Comparison of ENCODE assay signal across 24 cellular contexts in genomic region chr5:181005791-181006190, GRCh38. TPM values are rescaled to one million over a fixed set of nuclear protein-coding genes. Genes with fewer than 3 reads are reported as not detected.
A peak's percentile ranks its signal among the peaks of the same experiment; 100 is the strongest.
DNase-seq lines count a peak whose midpoint lies in the region; ATAC-seq, FAIRE-seq and TF ChIP-seq lines count a peak whose summit lies in the region.
"Had no signal": no experiment of that assay in that cellular context is flagged by ENCODE, and none has a peak within 500 bp of the region (broad histone marks: within the 10 kb centered on the region; RNA-seq: fewer than 3 reads in every experiment).

No MANE protein-coding gene starts in this region.

- H3K27ac Mint-ChIP-seq in GM23338 (no peak overlapping the region), astrocyte (ENCODE audit: unreplicated experiment) (peak overlapping the region; percentile 18)
- H3K27ac Mint-ChIP-seq: CD14-positive monocyte; CD4-positive, alpha-beta T cell; CD8-positive, alpha-beta memory T cell had no signal

- H3K27ac ChIP-seq in GM23338 (ENCODE audit: low read depth), result no peak overlapping the region
- no peak overlapping the region for H3K27ac ChIP-seq in astrocyte (ENCODE audit: low read depth, low read length)
- H3K27ac ChIP-seq: A549; BLaER1 treated with 17β-estradiol and CSF1 and Interleukin-3, amounts not matched to agents 10 nM and 100 nM had no signal

- FAIRE-seq in astrocyte (lab: Jason Lieb, UNC), result no peak
- FAIRE-seq: A549, GM12892, H54 had no signal

- H3K4me2 ChIP-seq in GM23338, result no peak overlapping the region
- H3K4me2 ChIP-seq in astrocyte (ENCODE audit: low read length), result no peak overlapping the region
- H3K4me2 ChIP-seq: A549 had no signal

- DNase-seq in GM23338 (ENCODE audit: low spot score) (no peak), astrocyte (ENCODE audit: low read depth) (no peak), iPS-NIHi11 (ENCODE audit: low spot score) (peak; percentile 11), SK-N-DZ (ENCODE audit: low spot score) (no peak), KG1 (lab: John Stamatoyannopoulos, UW) (no peak)
- DNase-seq in activated CD4-positive, CD25-positive, alpha-beta regulatory T cell (lab: John Stamatoyannopoulos, UW), result no peak
- DNase-seq: 8988T; ACHN; AML-193; BE2C; CD4-positive, alpha-beta T cell; CD8-positive, alpha-beta memory T cell; DMS53; DMS79 treated with DMSO at 0.1 percent for 48 hours; GOT3; HCEC 1CT had no signal

- ATAC-seq in GM23338 (peak; percentile 69), GM19452 (IDR thresholded peaks at IDR 0.05; ENCODE audit: unreplicated experiment) (no peak)
- ATAC-seq: A549 had no signal

- H3K36me3 Mint-ChIP-seq in GM23338 (ENCODE audit: low read depth) (no peaks in the 10 kb centered on the region), astrocyte (ENCODE audit: low read depth, unreplicated experiment) (no peaks in the 10 kb centered on the region)
- H3K36me3 Mint-ChIP-seq: CD14-positive monocyte; CD8-positive, alpha-beta memory T cell had no signal

- H3K4me1 ChIP-seq in GM23338 (ENCODE audit: insufficient read depth) (no peaks in the 10 kb centered on the region; the same call in 1 of the 2 replicates), astrocyte (ENCODE audit: insufficient read depth, low read length) (no peaks in the 10 kb centered on the region)
- H3K4me1 ChIP-seq: A549, BE2C had no signal

- H3K4me3 ChIP-seq in GM23338 (no peak overlapping the region), astrocyte (ENCODE audit: insufficient read depth, low read depth, low read length) (no peak overlapping the region)
- H3K4me3 ChIP-seq: A549; BLaER1 treated with 17β-estradiol and CSF1 and Interleukin-3, amounts not matched to agents 10 nM and 100 nM had no signal

- H3K36me3 ChIP-seq in GM23338 (ENCODE audit: insufficient read depth) (no peaks in the 10 kb centered on the region), astrocyte (ENCODE audit: insufficient read depth, low read length) (no peaks in the 10 kb centered on the region)
- H3K36me3 ChIP-seq: BE2C; BLaER1 treated with 17β-estradiol and CSF1 and Interleukin-3, amounts not matched to agents 10 nM and 100 nM had no signal

- H3F3A ChIP-seq in GM23338 (replicated peaks; ENCODE audit: low read depth), result no peaks in the 10 kb centered on the region

- no peaks in the 10 kb centered on the region for H3K27me3 Mint-ChIP-seq in GM23338 (ENCODE audit: insufficient read depth, low read depth, poor library complexity)
- H3K27me3 Mint-ChIP-seq in astrocyte (ENCODE audit: low read depth, unreplicated experiment), result no peaks in the 10 kb centered on the region

- H3K4me3 Mint-ChIP-seq in GM23338, result no peak overlapping the region
- no peak overlapping the region for H3K4me3 Mint-ChIP-seq in astrocyte (ENCODE audit: unreplicated experiment)
- H3K4me3 Mint-ChIP-seq: CD4-positive, alpha-beta T cell; CD8-positive, alpha-beta memory T cell had no signal

- TF ChIP-seq CTCF in GM23338 (conservative IDR thresholded peaks at IDR 0.05; ENCODE audit: low read depth in 2 of 2) (no peak), astrocyte (IDR thresholded peaks at IDR 0.05; ENCODE audit: insufficient read depth, low read depth, low read length) (no peak)

- H2AFZ ChIP-seq in GM23338 (peak overlapping the region; percentile 80; the same call in 1 of the 2 replicates), astrocyte (ENCODE audit: low read depth, low read length) (no peak overlapping the region)

- no peak overlapping the region for H3K9ac ChIP-seq in astrocyte (ENCODE audit: low read length)
- H3K9ac ChIP-seq: BLaER1 treated with 17β-estradiol and CSF1 and Interleukin-3, amounts not matched to agents 10 nM and 100 nM had no signal

- H3K79me2 ChIP-seq in GM23338 (replicated peaks; ENCODE audit: insufficient read depth), result no peaks in the 10 kb centered on the region
- H3K79me2 ChIP-seq in astrocyte (ENCODE audit: insufficient read depth, low read length), result no peaks in the 10 kb centered on the region

- H3K9me2 ChIP-seq in GM23338 (ENCODE audit: insufficient read depth), result no peaks in the 10 kb centered on the region

- H3K27me3 ChIP-seq in GM23338 (ENCODE audit: insufficient read depth) (no peaks in the 10 kb centered on the region), astrocyte (ENCODE audit: insufficient read depth, low read length) (no peaks in the 10 kb centered on the region)
- H3K27me3 ChIP-seq: BE2C; BLaER1 treated with 17β-estradiol and CSF1 and Interleukin-3, amounts not matched to agents 10 nM and 100 nM had no signal

- peaks cover 6% of the 10 kb centered on the region for H3K9me3 ChIP-seq in astrocyte (ENCODE audit: insufficient read depth, low read depth, low read length)
- H3K9me3 ChIP-seq: BE2C had no signal

- H4K20me1 ChIP-seq in GM23338 (replicated peaks; ENCODE audit: insufficient read depth), result no peaks in the 10 kb centered on the region
- no peaks in the 10 kb centered on the region for H4K20me1 ChIP-seq in astrocyte (ENCODE audit: insufficient read depth, low read length)
- H4K20me1 ChIP-seq: BLaER1 treated with 17β-estradiol and CSF1 and Interleukin-3, amounts not matched to agents 10 nM and 100 nM had no signal

- H3K9me3 Mint-ChIP-seq in GM23338 (no peaks in the 10 kb centered on the region; the same call in 2 of the 3 replicates), astrocyte (ENCODE audit: unreplicated experiment) (peaks cover 2% of the 10 kb centered on the region)
- H3K9me3 Mint-ChIP-seq: CD4-positive, alpha-beta T cell; CD8-positive, alpha-beta memory T cell had no signal

- no peaks in the 10 kb centered on the region; the same call in 2 of the 3 replicates for H3K4me1 Mint-ChIP-seq in GM23338
- H3K4me1 Mint-ChIP-seq in astrocyte (ENCODE audit: low read depth, unreplicated experiment), result no peaks in the 10 kb centered on the region
- H3K4me1 Mint-ChIP-seq: CD14-positive monocyte; CD8-positive, alpha-beta memory T cell had no signal

TF ChIP-seq in GM23338, 12 proteins besides CTCF, POLR2A, EP300 and RAD21:
- TF ChIP-seq, protein P1, sequence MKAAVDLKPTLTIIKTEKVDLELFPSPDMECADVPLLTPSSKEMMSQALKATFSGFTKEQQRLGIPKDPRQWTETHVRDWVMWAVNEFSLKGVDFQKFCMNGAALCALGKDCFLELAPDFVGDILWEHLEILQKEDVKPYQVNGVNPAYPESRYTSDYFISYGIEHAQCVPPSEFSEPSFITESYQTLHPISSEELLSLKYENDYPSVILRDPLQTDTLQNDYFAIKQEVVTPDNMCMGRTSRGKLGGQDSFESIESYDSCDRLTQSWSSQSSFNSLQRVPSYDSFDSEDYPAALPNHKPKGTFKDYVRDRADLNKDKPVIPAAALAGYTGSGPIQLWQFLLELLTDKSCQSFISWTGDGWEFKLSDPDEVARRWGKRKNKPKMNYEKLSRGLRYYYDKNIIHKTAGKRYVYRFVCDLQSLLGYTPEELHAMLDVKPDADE (IDR thresholded peaks at IDR 0.05), result no peak
- TF ChIP-seq JUNB (IDR thresholded peaks at IDR 0.05; ENCODE audit: unreplicated experiment) (no peak), STAT1 (IDR thresholded peaks at IDR 0.05; ENCODE audit: unreplicated experiment) (no peak), EZH2 (IDR thresholded peaks at IDR 0.05; ENCODE audit: low read depth, unreplicated experiment) (no peak), EZH2phosphoT487 (IDR thresholded peaks at IDR 0.05; ENCODE audit: unreplicated experiment) (no peak), CREB1 (CRISPR knock-in tag; IDR thresholded peaks at IDR 0.05; ENCODE audit: low read depth) (no peak), ZNF331 (CRISPR knock-in tag; IDR thresholded peaks at IDR 0.05; ENCODE audit: low read depth) (no peak)
- TF ChIP-seq, protein P2, sequence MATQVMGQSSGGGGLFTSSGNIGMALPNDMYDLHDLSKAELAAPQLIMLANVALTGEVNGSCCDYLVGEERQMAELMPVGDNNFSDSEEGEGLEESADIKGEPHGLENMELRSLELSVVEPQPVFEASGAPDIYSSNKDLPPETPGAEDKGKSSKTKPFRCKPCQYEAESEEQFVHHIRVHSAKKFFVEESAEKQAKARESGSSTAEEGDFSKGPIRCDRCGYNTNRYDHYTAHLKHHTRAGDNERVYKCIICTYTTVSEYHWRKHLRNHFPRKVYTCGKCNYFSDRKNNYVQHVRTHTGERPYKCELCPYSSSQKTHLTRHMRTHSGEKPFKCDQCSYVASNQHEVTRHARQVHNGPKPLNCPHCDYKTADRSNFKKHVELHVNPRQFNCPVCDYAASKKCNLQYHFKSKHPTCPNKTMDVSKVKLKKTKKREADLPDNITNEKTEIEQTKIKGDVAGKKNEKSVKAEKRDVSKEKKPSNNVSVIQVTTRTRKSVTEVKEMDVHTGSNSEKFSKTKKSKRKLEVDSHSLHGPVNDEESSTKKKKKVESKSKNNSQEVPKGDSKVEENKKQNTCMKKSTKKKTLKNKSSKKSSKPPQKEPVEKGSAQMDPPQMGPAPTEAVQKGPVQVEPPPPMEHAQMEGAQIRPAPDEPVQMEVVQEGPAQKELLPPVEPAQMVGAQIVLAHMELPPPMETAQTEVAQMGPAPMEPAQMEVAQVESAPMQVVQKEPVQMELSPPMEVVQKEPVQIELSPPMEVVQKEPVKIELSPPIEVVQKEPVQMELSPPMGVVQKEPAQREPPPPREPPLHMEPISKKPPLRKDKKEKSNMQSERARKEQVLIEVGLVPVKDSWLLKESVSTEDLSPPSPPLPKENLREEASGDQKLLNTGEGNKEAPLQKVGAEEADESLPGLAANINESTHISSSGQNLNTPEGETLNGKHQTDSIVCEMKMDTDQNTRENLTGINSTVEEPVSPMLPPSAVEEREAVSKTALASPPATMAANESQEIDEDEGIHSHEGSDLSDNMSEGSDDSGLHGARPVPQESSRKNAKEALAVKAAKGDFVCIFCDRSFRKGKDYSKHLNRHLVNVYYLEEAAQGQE (IDR thresholded peaks at IDR 0.05; ENCODE audit: unreplicated experiment), result no peak

RNA-seq across cellular contexts. Expression of gene BTNL3, which starts 17.1 kb away (rescaled TPM):
- total RNA-seq in GM23338 (2014; rRNA removed; shearing (Covaris generic)), result not detected in 2 replicates
- 0.08 TPM in 1 of 2 replicates, not detected in the other for polyA plus RNA-seq in GM23338 (2016; fragmentation: Nextera tagmentation; extraction: Ambion mirVana)
- not detected in 2 replicates for total RNA-seq in astrocyte
- polyA plus RNA-seq in SK-N-DZ (2014; cell fraction: cytosol; rRNA removed), result not detected in 2 replicates
- not detected in 2 replicates for polyA plus RNA-seq in SK-N-DZ (2014; cell fraction: nucleus; rRNA removed)
- total RNA-seq: CD4-positive, alpha-beta T cell; CD8-positive, alpha-beta memory T cell; Daoy; G401 had no signal
- polyA plus RNA-seq: A549; CD8-positive, alpha-beta memory T cell had no signal

RNA-seq across cellular contexts. Expression of gene BTNL9, which starts 34.3 kb away (rescaled TPM):
- total RNA-seq in GM23338 (2014; rRNA removed; shearing (Covaris generic)), result 2.8 and 3.4 TPM in 2 replicates
- 0.21 and 0.37 TPM in 2 replicates for polyA plus RNA-seq in GM23338 (2016; fragmentation: Nextera tagmentation; extraction: Ambion mirVana)
- total RNA-seq in astrocyte, result not detected in 2 replicates
- not detected in 2 replicates for polyA plus RNA-seq in SK-N-DZ (2014; cell fraction: cytosol; rRNA removed)
- not detected in 2 replicates for polyA plus RNA-seq in SK-N-DZ (2014; cell fraction: nucleus; rRNA removed)
- total RNA-seq: CD4-positive, alpha-beta T cell; CD8-positive, alpha-beta memory T cell had no signal
- polyA plus RNA-seq: CD14-positive monocyte; CD8-positive, alpha-beta memory T cell had no signal
